ENCODE assay signal across 8 cellular contexts in the genomic region with DNA sequence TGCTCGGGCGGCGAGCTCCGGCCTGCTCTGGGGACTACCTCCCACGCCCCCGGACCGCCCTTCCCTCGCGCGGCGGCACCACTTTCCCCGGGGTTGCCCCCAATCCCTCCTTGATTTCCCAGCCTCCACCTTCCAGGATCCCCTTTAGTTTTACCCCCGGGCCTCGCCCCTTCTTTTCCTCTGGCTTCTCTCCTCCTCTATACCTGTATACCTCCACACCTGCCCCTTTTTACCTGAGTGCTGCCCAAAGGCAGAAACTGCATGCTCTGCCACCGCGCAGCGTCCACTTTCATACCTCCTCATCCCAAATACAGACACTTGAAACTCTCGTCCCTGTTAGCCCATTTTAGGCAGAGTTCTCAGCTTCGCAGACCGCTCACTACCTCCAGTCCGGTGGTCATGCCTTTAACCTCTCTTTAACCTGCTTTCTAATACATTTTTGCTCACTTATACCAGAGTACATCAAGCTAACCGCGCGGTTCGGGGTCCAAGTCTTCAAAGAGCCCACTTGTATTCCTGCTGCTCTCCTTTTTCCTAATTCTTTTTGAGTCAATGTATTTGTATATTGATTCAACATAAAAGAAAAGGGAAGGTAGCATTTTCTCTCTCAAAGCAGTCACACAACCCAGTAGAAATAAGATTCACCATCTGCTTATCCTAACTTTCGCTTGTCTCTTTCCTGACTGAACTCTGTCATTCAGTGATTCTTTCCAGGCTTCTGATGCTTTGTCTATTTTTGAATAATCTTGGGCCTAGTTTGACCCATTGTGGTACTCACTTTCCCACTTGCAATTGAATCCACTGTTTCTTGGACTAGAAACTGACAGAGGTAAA. TPM values are rescaled to one million over a fixed set of nuclear protein-coding genes. Genes with fewer than 3 reads are reported as not detected.
DNase-seq lines count a peak whose midpoint lies in the region; ATAC-seq and TF ChIP-seq lines count a peak whose summit lies in the region.

No MANE protein-coding gene starts in this region.

- ATAC-seq in CD8-positive, alpha-beta T cell = no peak
- ATAC-seq in GM21515 (IDR thresholded peaks at IDR 0.05; ENCODE audit: unreplicated experiment) (peak; percentile 2), HG03196 (IDR thresholded peaks at IDR 0.05; ENCODE audit: unreplicated experiment) (no peak)
- ATAC-seq in activated CD4-positive, CD25-positive, alpha-beta regulatory T cell treated with anti-CD3 and anti-CD28 coated beads, Interleukin-2, amount 50 U/mL, for 24 hours = no peak

- no peaks in the 10 kb centered on the region for H3K27me3 ChIP-seq in CD8-positive, alpha-beta T cell (ENCODE audit: insufficient read depth, low read length)
- no peaks in the 10 kb centered on the region for H3K27me3 ChIP-seq in iPS-15b (ENCODE audit: control insufficient read depth, insufficient read depth, low read length)
- H3K27me3 ChIP-seq in skeletal muscle tissue (ENCODE audit: control insufficient read depth in 3 of 3, insufficient read depth in 3 of 3, low read length in 3 of 3) = no peaks in the 10 kb centered on the region

- POLR2A ChIA-PET in CD8-positive, alpha-beta T cell (lab: Charles Lee) = interaction anchor here (1.3 kb wide), 1 partner anchor 9 kb away, joined by 4 read pairs; no protein-coding TSS in a partner anchor

- H3K4me3 Mint-ChIP-seq in CD8-positive, alpha-beta T cell = peak overlapping the region; percentile 100

- H3K9ac ChIP-seq in iPS-15b (ENCODE audit: low read depth, low read length) = peak overlapping the region; percentile 82
- H3K9ac ChIP-seq in skeletal muscle tissue (ENCODE audit: low read depth in 1 of 3, low read length in 3 of 3) = peak overlapping the region; percentile 85 to 88 (median 85)

- CTCF ChIA-PET in CD8-positive, alpha-beta T cell (lab: Charles Lee) = no interaction called here

- H3K4me3 ChIP-seq in CD8-positive, alpha-beta T cell (ENCODE audit: low read depth, low read length) = peak overlapping the region; percentile 65
- H3K4me3 ChIP-seq in astrocyte of the cerebellum (ENCODE audit: low read depth, low read length) (peak overlapping the region; percentile 80), iPS-15b (ENCODE audit: low read depth, low read length) (peak overlapping the region; percentile 92), skeletal muscle tissue (ENCODE audit: low read length in 3 of 3) (peak overlapping the region; percentile 75 to 93 (median 76))

- in situ Hi-C loops in astrocyte of the cerebellum (cut with HindIII; ENCODE audit: low sequenced_read_pairs) = no loop called here

- H3K27ac Mint-ChIP-seq in CD8-positive, alpha-beta T cell = peak overlapping the region; percentile 93

- H3K9me3 ChIP-seq in CD8-positive, alpha-beta T cell (ENCODE audit: low read length) = no peaks in the 10 kb centered on the region
- H3K9me3 ChIP-seq in iPS-15b (ENCODE audit: control insufficient read depth, insufficient read depth, low read length) (no peaks in the 10 kb centered on the region), skeletal muscle tissue (ENCODE audit: control insufficient read depth in 3 of 3, low read length in 3 of 3) (no peaks in the 10 kb centered on the region)

- peaks cover 51% of the 10 kb centered on the region for H3K4me1 Mint-ChIP-seq in CD8-positive, alpha-beta T cell (ENCODE audit: low read depth)

- H3K36me3 Mint-ChIP-seq in CD8-positive, alpha-beta T cell = peaks cover 5% of the 10 kb centered on the region

- no peaks in the 10 kb centered on the region for H3K9me3 Mint-ChIP-seq in CD8-positive, alpha-beta T cell

- intact Hi-C loops in CD8-positive, alpha-beta T cell (cut with DNase I, micrococcal nuclease) = no loop called here

- H3K27me3 Mint-ChIP-seq in CD8-positive, alpha-beta T cell (ENCODE audit: low read depth) = no peaks in the 10 kb centered on the region

- TF ChIP-seq CTCF in CD8-positive, alpha-beta T cell (IDR thresholded peaks at IDR 0.05) = no peak
- TF ChIP-seq CTCF in astrocyte of the cerebellum (IDR thresholded peaks at IDR 0.05; ENCODE audit: low read depth, low read length, missing control alignments) = no peak

- peaks cover 27% of the 10 kb centered on the region for H3K4me1 ChIP-seq in CD8-positive, alpha-beta T cell (ENCODE audit: insufficient read depth, low read length)
- H3K4me1 ChIP-seq in iPS-15b (ENCODE audit: control insufficient read depth, insufficient read depth, low read length) (peaks cover 2% of the 10 kb centered on the region), skeletal muscle tissue (ENCODE audit: control insufficient read depth in 3 of 3, insufficient read depth in 3 of 3, low read length in 3 of 3) (peaks cover 22 to 32% (median 27%) of the 10 kb centered on the region in 3 donors)

- no peaks in the 10 kb centered on the region for H3K36me3 ChIP-seq in CD8-positive, alpha-beta T cell (ENCODE audit: insufficient read depth, low read length)
- no peaks in the 10 kb centered on the region for H3K36me3 ChIP-seq in iPS-15b (ENCODE audit: control insufficient read depth, insufficient read depth, low read length)
- H3K36me3 ChIP-seq in skeletal muscle tissue (ENCODE audit: control insufficient read depth in 3 of 3, insufficient read depth in 3 of 3, low read length in 3 of 3) = no peaks in the 10 kb centered on the region

- H3K27ac ChIP-seq in CD8-positive, alpha-beta T cell (ENCODE audit: low read depth, low read length) = peak overlapping the region; percentile 35
- H3K27ac ChIP-seq in skeletal muscle tissue (ENCODE audit: low read depth, low read length) = peak overlapping the region; percentile 74

- DNase-seq in CD8-positive, alpha-beta T cell = peak in 1 of 7 experiments; percentile 9
- DNase-seq in NCI-H146 treated with DMSO at 0.1 percent for 48 hours (lab: John Stamatoyannopoulos, UW; ENCODE audit: unreplicated experiment) = peak; percentile 43
- no peak for DNase-seq in astrocyte of the cerebellum (ENCODE audit: low read depth)

RNA-seq across cellular contexts. Expression of a gene that starts 0.9 kb away (rescaled TPM):
- 10 to 100 TPM; 14.2 to 15.7 TPM for total RNA-seq in CD8-positive, alpha-beta T cell
- total RNA-seq in skeletal muscle tissue = 9.4 TPM
